In genomic region chr16:53504665-53505064, GRCh38 we compare ENCODE assay signal across 8 cellular contexts. TPM values are rescaled to one million over a fixed set of nuclear protein-coding genes. Genes with fewer than 3 reads are reported as not detected.
DNase-seq lines count a peak whose midpoint lies in the region; ATAC-seq, FAIRE-seq and TF ChIP-seq lines count a peak whose summit lies in the region.

No MANE protein-coding gene starts in this region.

- no peaks in the 10 kb centered on the region for H3K36me3 ChIP-seq in HEK293 (ENCODE audit: control insufficient read depth in 2 of 2, insufficient read depth in 1 of 2, low read length in 2 of 2)
- no peaks in the 10 kb centered on the region for H3K36me3 ChIP-seq in small intestine (ENCODE audit: control insufficient read depth in 2 of 2, insufficient read depth in 2 of 2, low read length in 2 of 2)

- H3K4me1 ChIP-seq in HEK293 (ENCODE audit: control insufficient read depth, insufficient read depth, low read length) (peaks cover 16% of the 10 kb centered on the region), small intestine (ENCODE audit: control insufficient read depth in 2 of 2, insufficient read depth in 1 of 2, low read depth in 1 of 2, low read length in 1 of 2) (peaks cover 4 to 6% of the 10 kb centered on the region in 2 donors)

- no peak overlapping the region for H3K4me3 ChIP-seq in HEK293 (ENCODE audit: low read depth, low read length)
- no peak overlapping the region for H3K4me3 ChIP-seq in small intestine (ENCODE audit: low read depth in 1 of 2, low read length in 2 of 2)

- H3K36me3 Mint-ChIP-seq in activated T-cell treated with anti-CD3 and anti-CD28 coated beads, Interleukin-2, amount 50 U/mL, for 24 hours (ENCODE audit: low read depth) = peaks cover 16% of the 10 kb centered on the region

- peak overlapping the region; percentile 91 for H3K27ac Mint-ChIP-seq in activated T-cell treated with anti-CD3 and anti-CD28 coated beads, Interleukin-2, amount 50 U/mL, for 24 hours

- 74 to 85% (median 84%) methylated on average over 7 of the region's 7 CpGs for WGBS in small intestine, 3 donors

- POLR2A ChIA-PET in HEK293 (lab: Yijun Ruan, JAX) = no interaction called here

- TF ChIP-seq CTCF in HEK293 (tag by site-specific recombination; IDR thresholded peaks at IDR 0.05) = no peak

- CTCF ChIA-PET in HEK293 (lab: Yijun Ruan, JAX) = no interaction called here

- H3K4me3 Mint-ChIP-seq in activated T-cell treated with anti-CD3 and anti-CD28 coated beads, Interleukin-2, amount 50 U/mL, for 24 hours = peak overlapping the region; percentile 89

- no peak for FAIRE-seq in small intestine (lab: Jason Lieb, UNC)

- H3K27me3 Mint-ChIP-seq in activated T-cell treated with anti-CD3 and anti-CD28 coated beads, Interleukin-2, amount 50 U/mL, for 24 hours = no peaks in the 10 kb centered on the region

- no peaks in the 10 kb centered on the region for H3K27me3 ChIP-seq in small intestine (ENCODE audit: control insufficient read depth in 2 of 2, insufficient read depth in 2 of 2, low read length in 2 of 2)

- H3K9me3 ChIP-seq in HEK293 (ENCODE audit: control insufficient read depth, insufficient read depth, low read depth, low read length) (no peaks in the 10 kb centered on the region), small intestine (ENCODE audit: control insufficient read depth, low read depth) (no peaks in the 10 kb centered on the region)

- DNase-seq in activated T-cell treated with anti-CD3 and anti-CD28 coated beads, Interleukin-2, amount 50 U/mL, for 24 hours = no peak
- peak; percentile 56 for DNase-seq in glomerular visceral epithelial cell (ENCODE audit: extremely low spot score)
- peak; percentile 9 for DNase-seq in small intestine
- no peak for DNase-seq in HT-29 (ENCODE audit: low spot score)
- DNase-seq in NCI-H1436 (lab: John Stamatoyannopoulos, UW) = no peak

- H3K4me1 Mint-ChIP-seq in activated T-cell treated with anti-CD3 and anti-CD28 coated beads, Interleukin-2, amount 50 U/mL, for 24 hours (ENCODE audit: low read depth) = peaks cover 51% of the 10 kb centered on the region

- no peaks in the 10 kb centered on the region for H3K9me3 Mint-ChIP-seq in activated T-cell treated with anti-CD3 and anti-CD28 coated beads, Interleukin-2, amount 50 U/mL, for 24 hours

- ATAC-seq in HG03108 (IDR thresholded peaks at IDR 0.05; ENCODE audit: unreplicated experiment) (no peak), HG03175 (IDR thresholded peaks at IDR 0.05; ENCODE audit: unreplicated experiment) (no peak)

- 0 out of 2 replicates have a peak overlapping the region, but pooled peaks have one; percentile 54 for H3K27ac ChIP-seq in HEK293 (ENCODE audit: extremely low read depth, low read depth, low read length)
- peak overlapping the region; percentile 79 to 98 for H3K27ac ChIP-seq in small intestine (ENCODE audit: low read depth in 1 of 2, low read length in 1 of 2)

TF ChIP-seq in HEK293, 187 proteins besides CTCF, POLR2A, EP300 and RAD21:
- TF ChIP-seq ZNF366 (tag by site-specific recombination; conservative IDR thresholded peaks at IDR 0.05) = no peak
- no peak for TF ChIP-seq ZNF610 (tag by site-specific recombination; IDR thresholded peaks at IDR 0.05; ENCODE audit: borderline replicate concordance)
- TF ChIP-seq ZNF214 (tag by site-specific recombination; IDR thresholded peaks at IDR 0.05; ENCODE audit: borderline replicate concordance) = no peak
- TF ChIP-seq PRDM4 (tag by site-specific recombination; IDR thresholded peaks at IDR 0.05) = no peak
- no peak for TF ChIP-seq ZNF555 (tag by site-specific recombination; conservative IDR thresholded peaks at IDR 0.05)
- no peak for TF ChIP-seq ZBTB26 (tag by site-specific recombination; optimal IDR thresholded peaks at IDR 0.05)
- no peak for TF ChIP-seq ZNF701 (tag by site-specific recombination; IDR thresholded peaks at IDR 0.05)
- no peak for TF ChIP-seq ZNF777 (tag by site-specific recombination; IDR thresholded peaks at IDR 0.05; ENCODE audit: borderline replicate concordance)
- no peak for TF ChIP-seq ZNF544 (tag by site-specific recombination; IDR thresholded peaks at IDR 0.05)
- no peak for TF ChIP-seq ZNF19 (tag by site-specific recombination; IDR thresholded peaks at IDR 0.05; ENCODE audit: low read depth)

RNA-seq across cellular contexts. Expression of gene AKTIP, which starts 1.7 kb away (rescaled TPM):
- 10 to 100 TPM; 15.8 to 29.5 (median 20.0) TPM for polyA plus RNA-seq in small intestine
- total RNA-seq in HT-29 (2014; rRNA removed; shearing (Covaris generic)) = 15.7 and 21.4 TPM in 2 replicates

Comparison
In these comparisons a context has a peak if more than half of its experiments do, and no peak if none do; other contexts are left out.
1. DNase-seq: peak in glomerular visceral epithelial cell (single experiment) and small intestine (single experiment); none in activated T-cell treated with anti-CD3 and anti-CD28 coated beads, Interleukin-2, amount 50 U/mL, for 24 hours (single experiment), HT-29 (single experiment) and NCI-H1436 (single experiment).